1 cellular context compared by ENCODE assay signal in genomic region chr5:39201160-39201794, GRCh38.
TF ChIP-seq lines count a peak whose summit lies in the region.

No MANE protein-coding gene starts in this region.

TF ChIP-seq in HEK293, 187 proteins besides CTCF, POLR2A, EP300 and RAD21 (continued from another document):
- no peak for TF ChIP-seq ZNF18 (tag by site-specific recombination; IDR thresholded peaks at IDR 0.05)
- TF ChIP-seq ZNF202 (tag by site-specific recombination; IDR thresholded peaks at IDR 0.05; ENCODE audit: borderline replicate concordance): no peak
- no peak for TF ChIP-seq RBAK (tag by site-specific recombination; IDR thresholded peaks at IDR 0.05)
- TF ChIP-seq HOXD13 (CRISPR knock-in tag; IDR thresholded peaks at IDR 0.05; ENCODE audit: borderline replicate concordance): no peak
- no peak for TF ChIP-seq ZNF549 (tag by site-specific recombination; IDR thresholded peaks at IDR 0.05)
- no peak for TF ChIP-seq ZNF114 (tag by site-specific recombination; IDR thresholded peaks at IDR 0.05)
- TF ChIP-seq GLIS2 (tag by site-specific recombination; IDR thresholded peaks at IDR 0.05): no peak
